Comparison of ENCODE assay signal across 8 cellular contexts in the genomic region with DNA sequence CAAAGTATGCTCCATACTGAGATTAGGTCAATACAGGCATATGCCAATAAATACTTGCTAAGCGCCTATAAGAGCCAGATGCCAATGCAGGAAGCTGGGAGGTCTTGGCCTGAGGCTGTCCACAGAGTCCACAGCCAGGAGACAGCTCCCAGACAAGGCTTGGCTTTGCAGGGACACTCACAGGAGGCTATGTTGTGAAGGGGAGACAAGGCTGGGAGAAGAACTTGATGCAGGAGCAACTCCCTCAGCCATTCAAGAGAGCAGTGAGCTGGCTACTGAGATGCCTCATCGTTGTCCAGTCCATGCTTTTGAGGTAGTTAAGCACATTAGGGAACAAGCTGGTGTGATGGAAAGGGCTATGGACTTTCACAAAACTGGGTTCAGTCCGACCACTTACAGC.
"Had no signal": no experiment of that assay in that cellular context is flagged by ENCODE, and none has a peak within 500 bp of the region (broad histone marks: within the 10 kb centered on the region; RNA-seq: fewer than 3 reads in every experiment).

No MANE protein-coding gene starts in this region.

- FAIRE-seq: HepG2 had no signal

- H3K9ac ChIP-seq: GM23248, KMS-11 had no signal

- DNase-seq: GM23248, GOT3, H7, HCEC 1CT, KBM-7 had no signal

- H3K4me3 ChIP-seq: GM23248 had no signal

- ATAC-seq: HepG2 had no signal

- H3K27ac ChIP-seq: GM23248, HL-60, KMS-11 had no signal
